25 cellular contexts compared by ENCODE assay signal in the genomic region with DNA sequence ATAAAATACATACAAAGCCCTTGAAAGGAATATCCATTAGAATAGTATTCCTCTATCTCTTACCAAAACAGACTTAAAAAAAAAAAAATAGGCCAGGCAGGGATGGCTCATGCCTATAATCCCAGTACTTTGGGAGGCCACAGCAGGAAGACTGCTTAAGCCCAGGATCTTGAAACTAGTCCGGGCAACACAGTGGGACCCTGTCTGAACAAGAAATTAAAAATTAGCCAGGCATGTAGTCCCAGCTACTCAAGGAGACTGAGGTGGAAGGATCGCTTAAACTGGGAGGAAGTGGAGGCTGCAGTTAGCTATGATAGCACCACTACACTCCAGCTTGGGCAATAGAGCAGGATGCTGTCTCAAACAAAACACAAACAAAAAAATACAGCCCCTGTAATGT. TPM values are rescaled to one million over a fixed set of nuclear protein-coding genes. Genes with fewer than 3 reads are reported as not detected.
A peak's percentile ranks its signal among the peaks of the same experiment; 100 is the strongest.
DNase-seq lines count a peak whose midpoint lies in the region; ATAC-seq, FAIRE-seq and TF ChIP-seq lines count a peak whose summit lies in the region.
"Had no signal": no experiment of that assay in that cellular context is flagged by ENCODE, and none has a peak within 500 bp of the region (broad histone marks: within the 10 kb centered on the region; RNA-seq: fewer than 3 reads in every experiment).

No MANE protein-coding gene starts in this region.

- H3K27ac Mint-ChIP-seq in Caco-2 (ENCODE audit: unreplicated experiment) (peak overlapping the region; percentile 55), astrocyte (ENCODE audit: unreplicated experiment) (peak overlapping the region; percentile 54)
- H3K27ac Mint-ChIP-seq: activated CD8-positive, alpha-beta T cell treated with anti-CD3 and anti-CD28 coated beads, Interleukin-2, amount 10 ng/mL, durations not matched to agents 7 days and 5 days; activated T-cell treated with anti-CD3 and anti-CD28 coated beads, Interleukin-2, amount 50 U/mL, for 24 hours; CD14-positive monocyte had no signal

- no peak overlapping the region for H3K4me2 ChIP-seq in astrocyte (ENCODE audit: low read length)

- H3K27ac ChIP-seq in astrocyte (ENCODE audit: low read depth, low read length) = no peak overlapping the region
- H3K27ac ChIP-seq in liver (ENCODE audit: low read depth in 1 of 2, low read length in 2 of 2) = peak overlapping the region; percentile 87 to 94
- H3K27ac ChIP-seq in gastrocnemius medialis = peak overlapping the region; percentile 80 to 97 (median 92)
- no peak overlapping the region for H3K27ac ChIP-seq in SJCRH30
- H3K27ac ChIP-seq: dorsolateral prefrontal cortex had no signal

- H3K9me3 ChIP-seq in Caco-2 (no peaks in the 10 kb centered on the region), astrocyte (ENCODE audit: insufficient read depth, low read depth, low read length) (no peaks in the 10 kb centered on the region), liver (ENCODE audit: control insufficient read depth in 4 of 4, low read length in 3 of 4) (no peaks in the 10 kb centered on the region), gastrocnemius medialis (no peaks in the 10 kb centered on the region), HAP-1 (no peaks in the 10 kb centered on the region), SJCRH30 (replicated peaks) (no peaks in the 10 kb centered on the region)
- H3K9me3 ChIP-seq: uterus had no signal

- TF ChIP-seq RAD21 in liver (IDR thresholded peaks at IDR 0.05) = no peak

- intact Hi-C loops in Caco-2 (cut with micrococcal nuclease; ENCODE audit: unreplicated experiment) (no loop called here), gastrocnemius medialis (cut with DNase I; ENCODE audit: low total_unique reads) (no loop called here)

- CTCF ChIA-PET in Caco-2 (lab: Charles Lee) = interaction anchor here (0.6 to 1.1 kb wide), 2 partner anchors 82 to 287 kb away, joined by 3 read pairs; no protein-coding TSS in a partner anchor

- H3K79me2 ChIP-seq in astrocyte (ENCODE audit: insufficient read depth, low read length) = peaks cover 90% of the 10 kb centered on the region

- in situ Hi-C loops in gastrocnemius medialis (cut with MboI; ENCODE audit: low sequenced_read_pairs in 4 of 4) = no loop called here
- in situ Hi-C loops in HAP-1 (cut with MboI; ENCODE audit: low sequenced_read_pairs) = no loop called here

- WGBS in liver = 78% methylated on average over 2 of the region's 2 CpGs

- H3K4me3 Mint-ChIP-seq in Caco-2 (ENCODE audit: unreplicated experiment) (no peak overlapping the region), astrocyte (ENCODE audit: unreplicated experiment) (no peak overlapping the region)
- H3K4me3 Mint-ChIP-seq: activated CD8-positive, alpha-beta T cell treated with anti-CD3 and anti-CD28 coated beads, Interleukin-2, amount 10 ng/mL, durations not matched to agents 7 days and 5 days; activated T-cell treated with anti-CD3 and anti-CD28 coated beads, Interleukin-2, amount 50 U/mL, for 24 hours; CD14-positive monocyte had no signal

- TF ChIP-seq POLR2A in gastrocnemius medialis (IDR thresholded peaks at IDR 0.05) = no peak

- H3K4me1 Mint-ChIP-seq in Caco-2 (ENCODE audit: low read depth, unreplicated experiment) (peaks cover 57% of the 10 kb centered on the region), astrocyte (ENCODE audit: low read depth, unreplicated experiment) (peaks cover 66% of the 10 kb centered on the region)
- H3K4me1 Mint-ChIP-seq: CD14-positive monocyte had no signal

- H3K4me3 ChIP-seq in Caco-2 (ENCODE audit: low read depth, low read length) (no peak overlapping the region), astrocyte (ENCODE audit: insufficient read depth, low read depth, low read length) (no peak overlapping the region), liver (ENCODE audit: low read depth in 1 of 3, low read length in 3 of 3) (no peak overlapping the region), gastrocnemius medialis (peak overlapping the region in 1 of 4 donors; percentile 29), HAP-1 (no peak overlapping the region), SJCRH30 (no peak overlapping the region)
- H3K4me3 ChIP-seq: dorsolateral prefrontal cortex, lung, uterus had no signal

- H3K36me3 ChIP-seq in Caco-2 (ENCODE audit: control insufficient read depth, insufficient read depth, low read length) (no peaks in the 10 kb centered on the region; the same call in 1 of the 2 replicates), astrocyte (ENCODE audit: insufficient read depth, low read length) (no peaks in the 10 kb centered on the region), liver (ENCODE audit: control insufficient read depth in 4 of 4, insufficient read depth in 3 of 4, low read depth in 1 of 4, low read length in 3 of 4) (no peaks in the 10 kb centered on the region), gastrocnemius medialis (no peaks in the 10 kb centered on the region), HAP-1 (replicated peaks) (no peaks in the 10 kb centered on the region), SJCRH30 (no peaks in the 10 kb centered on the region)
- H3K36me3 ChIP-seq: uterus had no signal

- peaks cover 47% of the 10 kb centered on the region for H3K36me3 Mint-ChIP-seq in Caco-2 (ENCODE audit: insufficient read depth, unreplicated experiment)
- H3K36me3 Mint-ChIP-seq in astrocyte (ENCODE audit: low read depth, unreplicated experiment) = peaks cover 3% of the 10 kb centered on the region
- H3K36me3 Mint-ChIP-seq: CD14-positive monocyte had no signal

- no peaks in the 10 kb centered on the region for H3K27me3 Mint-ChIP-seq in Caco-2 (ENCODE audit: insufficient read depth, unreplicated experiment)
- H3K27me3 Mint-ChIP-seq in astrocyte (ENCODE audit: low read depth, unreplicated experiment) = no peaks in the 10 kb centered on the region

- ATAC-seq in gastrocnemius medialis = no peak
- ATAC-seq: activated CD8-positive, alpha-beta T cell treated with anti-CD3 and anti-CD28 coated beads, Interleukin-2, amount 10 ng/mL, durations not matched to agents 7 days and 5 days had no signal

- H2AFZ ChIP-seq in astrocyte (ENCODE audit: low read depth, low read length) = no peak overlapping the region

- H3K9ac ChIP-seq in astrocyte (ENCODE audit: low read length) (no peak overlapping the region), liver (ENCODE audit: low read depth in 1 of 2, low read length in 2 of 2) (no peak overlapping the region)

- peaks cover 64% of the 10 kb centered on the region for H4K20me1 ChIP-seq in astrocyte (ENCODE audit: insufficient read depth, low read length)

- TF ChIP-seq CTCF in Caco-2 (IDR thresholded peaks at IDR 0.05; ENCODE audit: insufficient read depth in 1 of 2, low read depth in 1 of 2, low read length in 1 of 2, severe bottlenecking in 1 of 2, unreplicated experiment in 1 of 2) (no peak), astrocyte (IDR thresholded peaks at IDR 0.05; ENCODE audit: insufficient read depth, low read depth, low read length) (no peak), liver (IDR thresholded peaks at IDR 0.05; ENCODE audit: low read depth, low read length, missing input control) (no peak), gastrocnemius medialis (IDR thresholded peaks at IDR 0.05 in 4 of 5, conservative IDR thresholded peaks at IDR 0.05 in 1 of 5) (no peak)

- POLR2A ChIA-PET in Caco-2 (lab: Charles Lee) = interaction anchor here (0.5 kb wide), 1 partner anchor 18 kb away, joined by 3 read pairs; no protein-coding TSS in a partner anchor

- H3K27me3 ChIP-seq in Caco-2 (replicated peaks; ENCODE audit: control insufficient read depth, insufficient read depth, low read length) (no peaks in the 10 kb centered on the region), astrocyte (ENCODE audit: insufficient read depth, low read length) (no peaks in the 10 kb centered on the region), liver (ENCODE audit: control insufficient read depth in 4 of 4, insufficient read depth in 4 of 4, low read length in 3 of 4) (no peaks in the 10 kb centered on the region), gastrocnemius medialis (no peaks in the 10 kb centered on the region), HAP-1 (ENCODE audit: low read depth) (no peaks in the 10 kb centered on the region), SJCRH30 (no peaks in the 10 kb centered on the region)
- H3K27me3 ChIP-seq: uterus had no signal

- FAIRE-seq in astrocyte (lab: Jason Lieb, UNC) = no peak
- FAIRE-seq: endothelial cell of umbilical vein had no signal

- BruUV-seq in Caco-2 (replicated peaks; lab: Mats Ljungman, UMichigan) = no TSS peak

- H3K9me3 Mint-ChIP-seq in Caco-2 (ENCODE audit: unreplicated experiment) (no peaks in the 10 kb centered on the region), astrocyte (ENCODE audit: unreplicated experiment) (no peaks in the 10 kb centered on the region)
- H3K9me3 Mint-ChIP-seq: activated T-cell treated with anti-CD3 and anti-CD28 coated beads, Interleukin-2, amount 50 U/mL, for 24 hours; CD14-positive monocyte had no signal

- no peak for DNase-seq in Caco-2
- DNase-seq in astrocyte (ENCODE audit: low read depth) = no peak
- DNase-seq in gastrocnemius medialis = no peak
- no peak for DNase-seq in HAP-1 (ENCODE audit: low spot score in 2 of 2)
- no peak for DNase-seq in activated CD4-positive, CD25-positive, alpha-beta regulatory T cell treated with anti-CD3 and anti-CD28 coated beads, Interleukin-2, amount 50 U/mL, for 72 hours
- DNase-seq in SJCRH30 = no peak
- DNase-seq in HK-2 (ENCODE audit: unreplicated experiment) = no peak
- DNase-seq: activated CD8-positive, alpha-beta T cell treated with anti-CD3 and anti-CD28 coated beads, Interleukin-2, amount 10 ng/mL, durations not matched to agents 7 days and 5 days; activated T-cell treated with anti-CD3 and anti-CD28 coated beads, Interleukin-2, amount 50 U/mL, for 24 hours; amniotic stem cell; caudate nucleus; dorsolateral prefrontal cortex; H7; Kasumi-1; NCI-H1092; NCI-H2029 treated with DMSO at 0.1 percent for 48 hours; NCI-H226; NCI-H82; occipital lobe; Right ventricle myocardium superior; uterus had no signal

- peaks cover 91% of the 10 kb centered on the region for H3K4me1 ChIP-seq in Caco-2
- peaks cover 27% of the 10 kb centered on the region for H3K4me1 ChIP-seq in astrocyte (ENCODE audit: insufficient read depth, low read length)
- peaks cover 11 to 29% (median 22%) of the 10 kb centered on the region in 4 donors for H3K4me1 ChIP-seq in liver (ENCODE audit: control insufficient read depth in 4 of 4, insufficient read depth in 4 of 4, low read length in 3 of 4)
- peaks cover 84 to 98% of the 10 kb centered on the region in 2 donors for H3K4me1 ChIP-seq in gastrocnemius medialis
- H3K4me1 ChIP-seq in HAP-1 = no peaks in the 10 kb centered on the region
- no peaks in the 10 kb centered on the region for H3K4me1 ChIP-seq in SJCRH30

TF ChIP-seq in liver, 16 proteins besides CTCF, POLR2A, EP300 and RAD21 (continues in another document):
- TF ChIP-seq SP1 (IDR thresholded peaks at IDR 0.05) (no peak), TAF1 (conservative IDR thresholded peaks at IDR 0.05) (no peak), NR2F2 (IDR thresholded peaks at IDR 0.05) (no peak)
- TF ChIP-seq, protein P1, sequence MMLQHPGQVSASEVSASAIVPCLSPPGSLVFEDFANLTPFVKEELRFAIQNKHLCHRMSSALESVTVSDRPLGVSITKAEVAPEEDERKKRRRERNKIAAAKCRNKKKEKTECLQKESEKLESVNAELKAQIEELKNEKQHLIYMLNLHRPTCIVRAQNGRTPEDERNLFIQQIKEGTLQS (IDR thresholded peaks at IDR 0.05) = no peak

RNA-seq across cellular contexts. Expression of a gene that starts 9.6 kb away (rescaled TPM):
- total RNA-seq in Caco-2 (2022) (417 and 506 TPM in 2 replicates), astrocyte (316 and 320 TPM in 2 replicates), liver (10 to 100 TPM; 16.8 to 22.3 TPM), gastrocnemius medialis (100 to 1,000 TPM; 157 to 572 (median 272) TPM)
- 10 to 100 TPM; 66.7 to 73.4 TPM for polyA plus RNA-seq in liver
- total RNA-seq in SJCRH30 (2014; rRNA removed; shearing (Covaris generic)) = 5.7 and 6.3 TPM in 2 replicates

Comparison
In these comparisons a context has a peak if more than half of its experiments do, and no peak if none do; other contexts are left out.
1. H3K27ac ChIP-seq: peak in liver (2 of 2) and gastrocnemius medialis (4 of 4); none in astrocyte (single experiment) and SJCRH30 (single experiment).
2. RNA of a gene that starts 9.6 kb away (total RNA-seq): 417 to 506 TPM in Caco-2, 316 to 320 TPM in astrocyte and 157 to 572 TPM in gastrocnemius medialis; 16.8 to 22.3 TPM in liver and 5.7 to 6.3 TPM in SJCRH30; every median in the first group is over 4 times any median in the second.